Comparison of ENCODE assay signal across 8 cellular contexts in the genomic region with DNA sequence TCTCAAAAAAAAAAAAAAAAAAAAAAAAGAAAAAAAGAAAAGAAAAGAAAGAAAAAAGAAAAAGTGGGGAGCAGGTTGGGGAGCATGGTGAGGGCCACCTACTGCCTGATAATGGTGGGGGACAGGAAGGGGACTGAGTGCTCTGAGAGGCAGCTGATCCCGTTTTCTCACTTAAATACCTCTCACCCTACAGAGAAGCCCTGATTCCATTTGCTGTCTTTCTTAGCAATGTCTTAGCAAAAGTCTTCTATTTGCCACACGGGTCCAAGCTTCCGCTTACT. TPM values are rescaled to one million over a fixed set of nuclear protein-coding genes. Genes with fewer than 3 reads are reported as not detected.
A peak's percentile ranks its signal among the peaks of the same experiment; 100 is the strongest.
DNase-seq lines count a peak whose midpoint lies in the region; ATAC-seq and TF ChIP-seq lines count a peak whose summit lies in the region.

No MANE protein-coding gene starts in this region.

- no peak overlapping the region for H3K56ac ChIP-seq in mesendoderm (ENCODE audit: low read length)

- H3K27ac ChIP-seq in cardiac muscle cell: no peak overlapping the region
- H3K27ac ChIP-seq in brain microvascular endothelial cell: peak overlapping the region; percentile 93
- no peak overlapping the region for H3K27ac ChIP-seq in mesendoderm (ENCODE audit: low read depth, low read length)
- peak overlapping the region; percentile 90 for H3K27ac ChIP-seq in upper lobe of right lung

- no peak overlapping the region for H3K18ac ChIP-seq in mesendoderm (ENCODE audit: low read length)

- TF ChIP-seq CTCF in cardiac muscle cell (IDR thresholded peaks at IDR 0.05; ENCODE audit: low read depth, low read length) (no peak), brain microvascular endothelial cell (IDR thresholded peaks at IDR 0.05; ENCODE audit: low read depth, low read length, missing control alignments) (no peak), upper lobe of right lung (IDR thresholded peaks at IDR 0.05) (no peak)

- H3K79me2 ChIP-seq in mesendoderm (ENCODE audit: control insufficient read depth, insufficient read depth, low read length): no peaks in the 10 kb centered on the region

- no CpG with 5 or more reads among the region's 3 CpGs for WGBS in mesendoderm (ENCODE audit: extremely low coverage, insufficient coverage, low lambda C conversion rate)

- H3K36me3 ChIP-seq in cardiac muscle cell (no peaks in the 10 kb centered on the region), brain microvascular endothelial cell (replicated peaks) (no peaks in the 10 kb centered on the region), mesendoderm (ENCODE audit: control insufficient read depth, insufficient read depth, low read length) (no peaks in the 10 kb centered on the region), upper lobe of right lung (no peaks in the 10 kb centered on the region)

- no peak overlapping the region for H2AK5ac ChIP-seq in mesendoderm (ENCODE audit: low read length)

- H2BK15ac ChIP-seq in mesendoderm (replicated peaks; ENCODE audit: low read depth): no peak overlapping the region

- H3K9ac ChIP-seq in mesendoderm (ENCODE audit: low read length): peak overlapping the region; percentile 51

- H3K9me3 ChIP-seq in cardiac muscle cell (ENCODE audit: low read depth): no peaks in the 10 kb centered on the region
- H3K9me3 ChIP-seq in upper lobe of right lung: no peaks in the 10 kb centered on the region

- intact Hi-C loops in Right ventricle myocardium inferior (cut with DNase I) (loop anchor here (2.0 to 5.0 kb wide), 2 partner anchors 17 to 107 kb away; partner anchors contain the start of gene GPR157), upper lobe of right lung (cut with DNase I) (no loop called here)

- no peaks in the 10 kb centered on the region for H3K79me1 ChIP-seq in mesendoderm (ENCODE audit: low read length)

- H3K4me2 ChIP-seq in mesendoderm (ENCODE audit: low read length): peak overlapping the region; percentile 74

- H3K23ac ChIP-seq in mesendoderm (ENCODE audit: low read length): no peak overlapping the region

- ATAC-seq in Right ventricle myocardium inferior: no peak
- no peak for ATAC-seq in upper lobe of right lung
- no peak for ATAC-seq in HG03439 (IDR thresholded peaks at IDR 0.05; ENCODE audit: unreplicated experiment)
- no peak for ATAC-seq in GM18520 (IDR thresholded peaks at IDR 0.05; ENCODE audit: unreplicated experiment)

- no peak overlapping the region for H4K8ac ChIP-seq in mesendoderm (ENCODE audit: low read depth, low read length)

- no peak overlapping the region for H3K4ac ChIP-seq in mesendoderm (ENCODE audit: low read depth, low read length)

- H3K4me1 ChIP-seq in cardiac muscle cell (ENCODE audit: low read depth): peaks cover 9% of the 10 kb centered on the region
- H3K4me1 ChIP-seq in mesendoderm (ENCODE audit: control insufficient read depth, low read depth, low read length): no peaks in the 10 kb centered on the region
- H3K4me1 ChIP-seq in upper lobe of right lung: peaks cover 51% of the 10 kb centered on the region

- H2BK5ac ChIP-seq in mesendoderm (ENCODE audit: low read length): no peak overlapping the region

- H4K5ac ChIP-seq in mesendoderm (ENCODE audit: low read length): no peak overlapping the region

- DNase-seq in cardiac muscle cell (ENCODE audit: low read depth in 1 of 2, low spot score in 1 of 2): no peak
- DNase-seq in Right ventricle myocardium inferior (ENCODE audit: missing footprints): no peak
- DNase-seq in brain microvascular endothelial cell: no peak
- DNase-seq in mesendoderm: no peak
- no peak for DNase-seq in upper lobe of right lung
- no peak for DNase-seq in NCI-H2107 treated with DMSO at 0.1 percent for 48 hours (lab: John Stamatoyannopoulos, UW; ENCODE audit: unreplicated experiment)

- no peak overlapping the region for H2BK120ac ChIP-seq in mesendoderm (ENCODE audit: low read depth, low read length)

- H3K27me3 ChIP-seq in cardiac muscle cell (no peaks in the 10 kb centered on the region), brain microvascular endothelial cell (replicated peaks) (no peaks in the 10 kb centered on the region), mesendoderm (ENCODE audit: insufficient read depth, low read length, poor library complexity) (no peaks in the 10 kb centered on the region), upper lobe of right lung (no peaks in the 10 kb centered on the region)

- peak overlapping the region; percentile 23 for H3K4me3 ChIP-seq in cardiac muscle cell
- H3K4me3 ChIP-seq in brain microvascular endothelial cell (ENCODE audit: low read depth, low read length): peak overlapping the region; percentile 48
- no peak overlapping the region for H3K4me3 ChIP-seq in mesendoderm (ENCODE audit: low read length)
- H3K4me3 ChIP-seq in upper lobe of right lung: peak overlapping the region; percentile 61

- in situ Hi-C loops in brain microvascular endothelial cell (cut with HindIII; ENCODE audit: low pct_ligation_motif_present, low sequenced_read_pairs): no loop called here

RNA-seq across cellular contexts. Expression of gene H6PD, which starts 0.7 kb away (rescaled TPM):
- 29.8 and 41.4 TPM in 2 replicates for total RNA-seq in cardiac muscle cell
- 13.7 and 20.1 TPM in 2 replicates for polyA plus RNA-seq in cardiac muscle cell
- total RNA-seq in Right ventricle myocardium inferior: 18.7 TPM
- polyA plus RNA-seq in mesendoderm (2013, experiment 1 of 2): 1.6 TPM
- polyA plus RNA-seq in mesendoderm (2013, experiment 2 of 2): 1.5 TPM
- total RNA-seq in upper lobe of right lung: 43.7 TPM

RNA-seq across cellular contexts. Expression of gene SPSB1, which starts 58.8 kb away (rescaled TPM):
- total RNA-seq in cardiac muscle cell (2.7 and 5.4 TPM in 2 replicates), Right ventricle myocardium inferior (16.5 TPM), upper lobe of right lung (29.0 TPM)
- 3.2 and 4.6 TPM in 2 replicates for polyA plus RNA-seq in cardiac muscle cell
- 2.3 TPM for polyA plus RNA-seq in mesendoderm (2013, experiment 1 of 2)
- polyA plus RNA-seq in mesendoderm (2013, experiment 2 of 2): 2.2 TPM

Comparison
In these comparisons a context has a peak if more than half of its experiments do, and no peak if none do; other contexts are left out.
1. H3K27ac ChIP-seq: peak in brain microvascular endothelial cell (single experiment) and upper lobe of right lung (single experiment); none in cardiac muscle cell (single experiment) and mesendoderm (single experiment).